In genomic region chr2:67649331-67650071, GRCh38 we compare ENCODE assay signal across 13 cellular contexts.
DNase-seq lines count a peak whose midpoint lies in the region; ATAC-seq and TF ChIP-seq lines count a peak whose summit lies in the region.
"Had no signal": no experiment of that assay in that cellular context is flagged by ENCODE, and none has a peak within 500 bp of the region (broad histone marks: within the 10 kb centered on the region; RNA-seq: fewer than 3 reads in every experiment).

No MANE protein-coding gene starts in this region.

- no peaks in the 10 kb centered on the region for H3K36me3 ChIP-seq in psoas muscle (ENCODE audit: insufficient read depth in 1 of 2, low read depth in 1 of 2)

- no peak for TF ChIP-seq CTCF in foreskin fibroblast (IDR thresholded peaks at IDR 0.05; ENCODE audit: low read depth, low read length)
- no peak for TF ChIP-seq CTCF in psoas muscle (IDR thresholded peaks at IDR 0.05)

- WGBS in psoas muscle, 3 donors, result 15 to 20% (median 17%) methylated on average over 8 of the region's 8 CpGs

- H3K4me1 ChIP-seq in psoas muscle, result peaks cover 26% of the 10 kb centered on the region

- no peaks in the 10 kb centered on the region for H3K9me3 ChIP-seq in psoas muscle

- in situ Hi-C loops in G401 (cut with HindIII; ENCODE audit: low sequenced_read_pairs), result no loop called here

- peaks cover 0 to 6% (median 4%) of the 10 kb centered on the region in 6 donors for H3K9me3 Mint-ChIP-seq in immature natural killer cell

- H3K27ac ChIP-seq in psoas muscle, result peak overlapping the region; percentile 80

- H3K4me3 Mint-ChIP-seq in immature natural killer cell, result no peak overlapping the region
- H3K4me3 Mint-ChIP-seq: HFFc6 had no signal

- DNase-seq in DMS153 (lab: John Stamatoyannopoulos, UW) (peak; percentile 49), foreskin fibroblast (peak; percentile 76 to 81), psoas muscle (peak; percentile 25 to 80), immature natural killer cell (no peak), G401 (ENCODE audit: low spot score) (no peak), KG1 (lab: John Stamatoyannopoulos, UW) (no peak)
- DNase-seq: effector CD4-positive, alpha-beta T cell; HFFc6; MM.1S; posterior cingulate gyrus had no signal

- peaks cover 0 to 1% (median 0%) of the 10 kb centered on the region in 3 donors for H3K27me3 Mint-ChIP-seq in immature natural killer cell (ENCODE audit: low read depth in 3 of 3)

- intact Hi-C loops in psoas muscle (cut with DNase I), result loop anchor here (2.0 to 10.0 kb wide), 8 partner anchors 17 to 1217 kb away; partner anchors contain the start of gene ETAA1 (in 1 of the 2)

- ATAC-seq in psoas muscle, result peak; percentile 89 to 96 (median 92)
- no peak for ATAC-seq in GM21381 (IDR thresholded peaks at IDR 0.05; ENCODE audit: unreplicated experiment)
- ATAC-seq: activated CD4-positive, CD25-positive, alpha-beta regulatory T cell treated with anti-CD3 and anti-CD28 coated beads, Interleukin-2, amount 50 U/mL, for 24 hours had no signal

- peak overlapping the region in 2 of 6 donors; percentile 18 to 57 for H3K27ac Mint-ChIP-seq in immature natural killer cell
- H3K27ac Mint-ChIP-seq: HFFc6 had no signal

- H3K36me3 Mint-ChIP-seq in immature natural killer cell, result peaks cover 0 to 7% (median 0%) of the 10 kb centered on the region in 3 donors

- no peaks in the 10 kb centered on the region for H3K27me3 ChIP-seq in psoas muscle (ENCODE audit: insufficient read depth in 3 of 3, low read length in 2 of 3)

- peaks cover 32 to 35% of the 10 kb centered on the region in 2 donors for H3K4me1 Mint-ChIP-seq in immature natural killer cell

- H3K4me3 ChIP-seq in foreskin fibroblast (ENCODE audit: low read depth in 1 of 2, low read length in 2 of 2) (no peak overlapping the region), psoas muscle (no peak overlapping the region)

TF ChIP-seq in PFSK-1, 5 proteins besides CTCF, POLR2A, EP300 and RAD21:
- TF ChIP-seq FOXP2 (optimal IDR thresholded peaks at IDR 0.05; ENCODE audit: borderline replicate concordance, extremely low read depth, extremely low read length, insufficient read depth), result peak; percentile 92
- no peak for TF ChIP-seq REST (IDR thresholded peaks at IDR 0.05; ENCODE audit: insufficient read depth in 1 of 2, low read depth in 2 of 2, low read length in 2 of 2)
- no peak for TF ChIP-seq SIN3A (IDR thresholded peaks at IDR 0.05; ENCODE audit: borderline replicate concordance, insufficient read depth, low read length)
- no peak for TF ChIP-seq TAF1 (IDR thresholded peaks at IDR 0.05; ENCODE audit: borderline replicate concordance, insufficient read depth, low read length)

Comparison
In these comparisons a context has a peak if more than half of its experiments do, and no peak if none do; other contexts are left out.
1. DNase-seq: peak in DMS153 (single experiment), foreskin fibroblast (2 of 2) and psoas muscle (2 of 2); none in immature natural killer cell (0 of 3), G401 (single experiment) and KG1 (single experiment).